8 cellular contexts compared by ENCODE assay signal in genomic region chr13:40190656-40191100, GRCh38.
DNase-seq lines count a peak whose midpoint lies in the region; ATAC-seq and TF ChIP-seq lines count a peak whose summit lies in the region.

No MANE protein-coding gene starts in this region.

- intact Hi-C loops in esophagus squamous epithelium (cut with DNase I): no loop called here

- peak overlapping the region; percentile 31 for H2AFZ ChIP-seq in neural cell (ENCODE audit: low read depth, low read length)

- H3K36me3 ChIP-seq in esophagus squamous epithelium (no peaks in the 10 kb centered on the region), neural cell (ENCODE audit: insufficient read depth, low read length) (no peaks in the 10 kb centered on the region)

- H3K27ac ChIP-seq in esophagus squamous epithelium (peak overlapping the region; percentile 56 to 85 (median 83)), neural cell (ENCODE audit: low read length) (peak overlapping the region; percentile 6), substantia nigra (ENCODE audit: low read depth, low read length, poor library complexity, severe bottlenecking) (peak overlapping the region; percentile 99)

- no peak overlapping the region for H3K9ac ChIP-seq in neural cell (ENCODE audit: low read length)

- H3K9me3 ChIP-seq in esophagus squamous epithelium (no peaks in the 10 kb centered on the region), neural cell (ENCODE audit: low read length) (no peaks in the 10 kb centered on the region)

- H3K4me3 ChIP-seq in esophagus squamous epithelium (no peak overlapping the region), neural cell (ENCODE audit: low read length) (no peak overlapping the region)

- no peaks in the 10 kb centered on the region for H3K9me2 ChIP-seq in neural cell (ENCODE audit: insufficient read depth, low read length)

- 10 to 16% methylated on average over 5 of the region's 5 CpGs for WGBS in esophagus squamous epithelium, 2 donors

- H3K79me2 ChIP-seq in neural cell (replicated peaks; ENCODE audit: insufficient read depth, low read length): no peaks in the 10 kb centered on the region

- TF ChIP-seq RAD21 in neural cell (conservative IDR thresholded peaks at IDR 0.05): no peak

- no peaks in the 10 kb centered on the region for H4K20me1 ChIP-seq in neural cell (ENCODE audit: insufficient read depth)

- no peaks in the 10 kb centered on the region for H3F3A ChIP-seq in neural cell (ENCODE audit: insufficient read depth, low read length, poor library complexity, severe bottlenecking)

- H3K4me2 ChIP-seq in neural cell (ENCODE audit: low read length): no peak overlapping the region

- TF ChIP-seq CTCF in esophagus squamous epithelium (IDR thresholded peaks at IDR 0.05) (no peak), neural cell (IDR thresholded peaks at IDR 0.05; ENCODE audit: poor library complexity, severe bottlenecking) (no peak)

- TF ChIP-seq POLR2A in GM18505 (IDR thresholded peaks at IDR 0.05; ENCODE audit: borderline replicate concordance, extremely low read depth, insufficient read depth, insufficient read length) (no peak), esophagus squamous epithelium (IDR thresholded peaks at IDR 0.05) (peak in 1 of 4 donors; percentile 41)

- no peak for TF ChIP-seq EP300 in neural cell (conservative IDR thresholded peaks at IDR 0.05; ENCODE audit: poor library complexity, severe bottlenecking)

- H3K4me1 ChIP-seq in esophagus squamous epithelium: peaks cover 30 to 81% (median 47%) of the 10 kb centered on the region in 3 donors

- ATAC-seq in GM18505 (IDR thresholded peaks at IDR 0.05; ENCODE audit: unreplicated experiment) (peak; percentile 77), HG02759 (IDR thresholded peaks at IDR 0.05; ENCODE audit: unreplicated experiment) (no peak), GM18873 (IDR thresholded peaks at IDR 0.05; ENCODE audit: low FRiP score, unreplicated experiment) (no peak)

- no peaks in the 10 kb centered on the region for H3K27me3 ChIP-seq in esophagus squamous epithelium
- H3K27me3 ChIP-seq in neural cell (ENCODE audit: insufficient read depth, low read depth, low read length): no peaks in the 10 kb centered on the region

- DNase-seq in MV-4-11 (lab: John Stamatoyannopoulos, UW) (peak; percentile 10), activated T-cell treated with anti-CD3 and anti-CD28 coated beads for 1 hour (ENCODE audit: low read depth) (peak; percentile 50), esophagus squamous epithelium (lab: John Stamatoyannopoulos, UW) (peak; percentile 19), substantia nigra (lab: John Stamatoyannopoulos, UW) (peak in 46 of 49 donors; percentile 11 to 87 (median 62))

TF ChIP-seq in neural cell, 6 proteins besides CTCF, POLR2A, EP300 and RAD21:
- no peak for TF ChIP-seq POLR2AphosphoS5 (IDR thresholded peaks at IDR 0.05)
- no peak for TF ChIP-seq SMC3 (conservative IDR thresholded peaks at IDR 0.05; ENCODE audit: poor library complexity)
- no peak for TF ChIP-seq TAF1 (IDR thresholded peaks at IDR 0.05; ENCODE audit: low read depth)
- no peak for TF ChIP-seq MXI1 (conservative IDR thresholded peaks at IDR 0.05; ENCODE audit: poor library complexity, severe bottlenecking)
- no peak for TF ChIP-seq EZH2 (IDR thresholded peaks at IDR 0.05; ENCODE audit: borderline replicate concordance, insufficient read depth, low read length, poor library complexity, severe bottlenecking)

Comparison
In these comparisons a context has a peak if more than half of its experiments do, and no peak if none do; other contexts are left out.
1. DNase-seq: peak in every context shown above with its lines; median percentile 62 in substantia nigra; 50 in activated T-cell treated with anti-CD3 and anti-CD28 coated beads for 1 hour; 19 in esophagus squamous epithelium; 10 in MV-4-11.
2. H3K27ac ChIP-seq: peak in every context shown above with its lines; median percentile 99 in substantia nigra; 83 in esophagus squamous epithelium; 6 in neural cell.